28 cellular contexts compared by ENCODE assay signal in the genomic region with DNA sequence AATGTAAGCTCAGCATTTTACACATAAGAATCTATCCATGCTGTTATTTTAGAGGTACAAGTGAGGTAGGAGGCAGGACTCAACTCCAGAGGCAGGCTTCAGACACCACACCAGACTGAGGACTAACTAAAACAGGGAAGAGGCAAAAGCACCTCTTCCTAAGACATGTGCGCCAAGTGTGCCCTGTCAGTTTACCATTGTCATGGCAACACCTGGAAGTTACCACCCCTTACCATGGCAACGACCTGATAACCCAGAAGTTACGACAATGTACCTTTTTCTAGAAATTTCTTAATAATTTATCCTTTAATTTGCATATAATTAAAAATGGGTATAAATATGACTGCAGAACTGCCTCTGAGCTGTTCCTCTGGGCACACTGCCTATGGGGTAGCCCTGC.
"Had no signal": no experiment of that assay in that cellular context is flagged by ENCODE, and none has a peak within 500 bp of the region (broad histone marks: within the 10 kb centered on the region; RNA-seq: fewer than 3 reads in every experiment).

No MANE protein-coding gene starts in this region.

- H3K9me3 Mint-ChIP-seq: activated CD4-positive, alpha-beta memory T cell treated with anti-CD3 and anti-CD28 coated beads for 36 hours; activated CD4-positive, alpha-beta T cell treated with anti-CD3 and anti-CD28 coated beads, Interleukin-2, amount 10 ng/mL, durations not matched to agents 24 days and 14 days; activated naive CD4-positive, alpha-beta T cell treated with anti-CD3 and anti-CD28 coated beads, Interleukin-2, amount 10 ng/mL, durations not matched to agents 7 days and 5 days; activated naive CD4-positive, alpha-beta T cell treated with anti-CD3 and anti-CD28 coated beads, Interleukin-2, amount 50 U/mL, for 72 hours; activated naive CD8-positive, alpha-beta T cell treated with anti-CD3 and anti-CD28 coated beads, Interleukin-2, amount 10 ng/mL, durations not matched to agents 7 days and 5 days; activated T-helper 1 cell treated with anti-CD3 and anti-CD28 coated beads, Interleukin-12 subunit alpha, Interleukin-12 subunit beta, Interleukin-2, Interleukin-4 antibody, amounts not matched to agents 30 ng/mL and 10 ng/mL and 1 ng/mL, durations not matched to agents 14 hours and 24 hours and 36 hours; effector memory CD8-positive, alpha-beta T cell had no signal

- H3K27ac Mint-ChIP-seq: activated CD4-positive, alpha-beta memory T cell treated with anti-CD3 and anti-CD28 coated beads for 36 hours; activated CD4-positive, alpha-beta T cell treated with anti-CD3 and anti-CD28 coated beads for 36 hours; activated CD4-positive, alpha-beta T cell treated with anti-CD3 and anti-CD28 coated beads, Interleukin-2, amount 10 ng/mL, durations not matched to agents 24 days and 14 days; activated CD8-positive, alpha-beta memory T cell treated with anti-CD3 and anti-CD28 coated beads, Interleukin-2, amount 10 ng/mL, durations not matched to agents 7 days and 5 days; activated CD8-positive, alpha-beta T cell treated with anti-CD3 and anti-CD28 coated beads, Interleukin-2, amount 10 ng/mL, durations not matched to agents 7 days and 5 days; activated naive CD4-positive, alpha-beta T cell treated with anti-CD3 and anti-CD28 coated beads, Interleukin-2, amount 10 ng/mL, durations not matched to agents 7 days and 5 days; activated naive CD4-positive, alpha-beta T cell treated with anti-CD3 and anti-CD28 coated beads, Interleukin-2, amount 50 U/mL, for 72 hours; activated naive CD8-positive, alpha-beta T cell treated with anti-CD3 and anti-CD28 coated beads, Interleukin-2, amount 10 ng/mL, durations not matched to agents 7 days and 5 days; activated T-helper 1 cell treated with anti-CD3 and anti-CD28 coated beads, Interleukin-12 subunit alpha, Interleukin-12 subunit beta, Interleukin-2, Interleukin-4 antibody, amounts not matched to agents 30 ng/mL and 10 ng/mL and 1 ng/mL, durations not matched to agents 14 hours and 24 hours and 36 hours; effector memory CD8-positive, alpha-beta T cell had no signal

- FAIRE-seq: astrocyte, colon had no signal

- H3K36me3 Mint-ChIP-seq: activated CD4-positive, alpha-beta memory T cell treated with anti-CD3 and anti-CD28 coated beads for 36 hours; activated CD8-positive, alpha-beta memory T cell treated with anti-CD3 and anti-CD28 coated beads, Interleukin-2, amount 10 ng/mL, durations not matched to agents 7 days and 5 days; activated naive CD4-positive, alpha-beta T cell treated with anti-CD3 and anti-CD28 coated beads, Interleukin-2, amount 10 ng/mL, durations not matched to agents 7 days and 5 days; activated naive CD4-positive, alpha-beta T cell treated with anti-CD3 and anti-CD28 coated beads, Interleukin-2, amount 50 U/mL, for 72 hours; activated naive CD8-positive, alpha-beta T cell treated with anti-CD3 and anti-CD28 coated beads, Interleukin-2, amount 10 ng/mL, durations not matched to agents 7 days and 5 days had no signal

- H3K27me3 Mint-ChIP-seq: activated naive CD4-positive, alpha-beta T cell treated with anti-CD3 and anti-CD28 coated beads, Interleukin-2, amount 10 ng/mL, durations not matched to agents 7 days and 5 days had no signal

- H3K9me3 ChIP-seq: esophagus squamous epithelium, gastroesophageal sphincter had no signal

- H3K4me1 ChIP-seq: gastroesophageal sphincter had no signal

- H3K4me3 Mint-ChIP-seq: activated CD4-positive, alpha-beta memory T cell treated with anti-CD3 and anti-CD28 coated beads for 36 hours; activated CD4-positive, alpha-beta T cell treated with anti-CD3 and anti-CD28 coated beads for 36 hours; activated CD4-positive, alpha-beta T cell treated with anti-CD3 and anti-CD28 coated beads, Interleukin-2, amount 10 ng/mL, durations not matched to agents 24 days and 14 days; activated CD8-positive, alpha-beta memory T cell treated with anti-CD3 and anti-CD28 coated beads, Interleukin-2, amount 10 ng/mL, durations not matched to agents 7 days and 5 days; activated CD8-positive, alpha-beta T cell treated with anti-CD3 and anti-CD28 coated beads, Interleukin-2, amount 10 ng/mL, durations not matched to agents 7 days and 5 days; activated naive CD4-positive, alpha-beta T cell treated with anti-CD3 and anti-CD28 coated beads, Interleukin-2, amount 10 ng/mL, durations not matched to agents 7 days and 5 days; activated naive CD8-positive, alpha-beta T cell treated with anti-CD3 and anti-CD28 coated beads, Interleukin-2, amount 10 ng/mL, durations not matched to agents 7 days and 5 days; activated T-helper 1 cell treated with anti-CD3 and anti-CD28 coated beads, Interleukin-12 subunit alpha, Interleukin-12 subunit beta, Interleukin-2, Interleukin-4 antibody, amounts not matched to agents 30 ng/mL and 10 ng/mL and 1 ng/mL, durations not matched to agents 14 hours and 24 hours and 36 hours; effector memory CD8-positive, alpha-beta T cell had no signal

- DNase-seq: activated CD4-positive, alpha-beta memory T cell treated with anti-CD3 and anti-CD28 coated beads for 36 hours; activated CD4-positive, alpha-beta T cell treated with anti-CD3 and anti-CD28 coated beads for 36 hours; activated CD4-positive, alpha-beta T cell treated with anti-CD3 and anti-CD28 coated beads, Interleukin-2, amount 10 ng/mL, durations not matched to agents 24 days and 14 days; activated CD4-positive, CD25-positive, alpha-beta regulatory T cell; activated CD4-positive, CD25-positive, alpha-beta regulatory T cell treated with anti-CD3 and anti-CD28 coated beads, Interleukin-2, amount 50 U/mL, for 72 hours; activated CD8-positive, alpha-beta memory T cell treated with anti-CD3 and anti-CD28 coated beads, Interleukin-2, amount 10 ng/mL, durations not matched to agents 7 days and 5 days; activated CD8-positive, alpha-beta memory T cell treated with anti-CD3 and anti-CD28 coated beads, Interleukin-2, amount 50 U/mL, for 4 hours; activated CD8-positive, alpha-beta T cell treated with anti-CD3 and anti-CD28 coated beads, Interleukin-2, amount 10 ng/mL, durations not matched to agents 7 days and 5 days; activated gamma-delta T cell; activated naive CD4-positive, alpha-beta T cell; activated naive CD4-positive, alpha-beta T cell treated with anti-CD3 and anti-CD28 coated beads, Interleukin-2, amount 10 ng/mL, durations not matched to agents 7 days and 5 days; activated naive CD8-positive, alpha-beta T cell treated with anti-CD3 and anti-CD28 coated beads, Interleukin-2, amount 10 ng/mL, durations not matched to agents 7 days and 5 days; activated T-cell treated with anti-CD3 and anti-CD28 coated beads, Interleukin-2, amount 50 U/mL, for 1 hour; activated T-cell treated with anti-CD3 and anti-CD28 coated beads, Interleukin-2, amount 50 U/mL, for 48 hours; brain microvascular endothelial cell; caudate nucleus; cortex of kidney; dermis blood vessel endothelial cell; effector CD4-positive, alpha-beta T cell; effector memory CD8-positive, alpha-beta T cell; esophagus squamous epithelium; foreskin melanocyte; T-helper 2 cell had no signal

- H3K27ac ChIP-seq: brain microvascular endothelial cell, esophagus squamous epithelium, gastroesophageal sphincter had no signal

- H3K4me3 ChIP-seq: esophagus squamous epithelium, gastroesophageal sphincter had no signal

- H3K4me1 Mint-ChIP-seq: activated CD4-positive, alpha-beta T cell treated with anti-CD3 and anti-CD28 coated beads for 36 hours; activated CD4-positive, alpha-beta T cell treated with anti-CD3 and anti-CD28 coated beads, Interleukin-2, amount 10 ng/mL, durations not matched to agents 24 days and 14 days; activated CD8-positive, alpha-beta memory T cell treated with anti-CD3 and anti-CD28 coated beads, Interleukin-2, amount 10 ng/mL, durations not matched to agents 7 days and 5 days; activated naive CD4-positive, alpha-beta T cell treated with anti-CD3 and anti-CD28 coated beads, Interleukin-2, amount 10 ng/mL, durations not matched to agents 7 days and 5 days; activated naive CD8-positive, alpha-beta T cell treated with anti-CD3 and anti-CD28 coated beads, Interleukin-2, amount 10 ng/mL, durations not matched to agents 7 days and 5 days had no signal

- H3K36me3 ChIP-seq: brain microvascular endothelial cell, esophagus squamous epithelium, gastroesophageal sphincter had no signal

- H3K27me3 ChIP-seq: brain microvascular endothelial cell, esophagus squamous epithelium, gastroesophageal sphincter had no signal

- ATAC-seq: activated CD4-positive, alpha-beta T cell treated with anti-CD3 and anti-CD28 coated beads for 36 hours; activated CD8-positive, alpha-beta memory T cell treated with anti-CD3 and anti-CD28 coated beads, Interleukin-2, amount 10 ng/mL, durations not matched to agents 7 days and 5 days; activated CD8-positive, alpha-beta T cell treated with anti-CD3 and anti-CD28 coated beads, Interleukin-2, amount 10 ng/mL, durations not matched to agents 7 days and 5 days; activated naive CD4-positive, alpha-beta T cell treated with anti-CD3 and anti-CD28 coated beads, Interleukin-2, amount 50 U/mL, for 72 hours; effector memory CD8-positive, alpha-beta T cell had no signal
